ENCODE assay signal across 34 cellular contexts in genomic region chr6:167294651-167295494, GRCh38. TPM values are rescaled to one million over a fixed set of nuclear protein-coding genes. Genes with fewer than 3 reads are reported as not detected.
"Had no signal": no experiment of that assay in that cellular context is flagged by ENCODE, and none has a peak within 500 bp of the region (broad histone marks: within the 10 kb centered on the region; RNA-seq: fewer than 3 reads in every experiment).

No MANE protein-coding gene starts in this region.

- H3K27ac Mint-ChIP-seq: naive thymus-derived CD4-positive, alpha-beta T cell had no signal

- H3K9me3 ChIP-seq: esophagus muscularis mucosa, psoas muscle, stomach, thyroid gland had no signal

- H3K4me3 ChIP-seq: coronary artery, esophagus muscularis mucosa, gastroesophageal sphincter, heart left ventricle, hepatocyte, psoas muscle, skin epidermis, stomach, thyroid gland had no signal

- H3K27me3 ChIP-seq: esophagus muscularis mucosa, foreskin keratinocyte, gastroesophageal sphincter, hepatocyte, thyroid gland had no signal

- H3K4me1 Mint-ChIP-seq: naive thymus-derived CD4-positive, alpha-beta T cell had no signal

- ATAC-seq: foreskin keratinocyte; gastroesophageal sphincter; left lobe of liver; naive thymus-derived CD4-positive, alpha-beta T cell; psoas muscle; right cardiac atrium; stimulated activated naive B cell treated with anti-CD40 and anti-IgM and Interleukin-4, amounts not matched to agents 10 μg/mL and 1 μg/mL and 100 μg/mL, for 72 hours had no signal

- H3K4me3 Mint-ChIP-seq: naive thymus-derived CD4-positive, alpha-beta T cell; stimulated activated naive B cell treated with anti-CD40 and anti-IgM and Interleukin-4, amounts not matched to agents 10 μg/mL and 1 μg/mL and 100 μg/mL, for 72 hours had no signal

- H3K36me3 Mint-ChIP-seq: naive thymus-derived CD4-positive, alpha-beta T cell; stimulated activated naive B cell treated with anti-CD40 and anti-IgM and Interleukin-4, amounts not matched to agents 10 μg/mL and 1 μg/mL and 100 μg/mL, for 72 hours had no signal

- H3K9me3 Mint-ChIP-seq: naive thymus-derived CD4-positive, alpha-beta T cell had no signal

- DNase-seq: dermis blood vessel endothelial cell; effector memory CD4-positive, alpha-beta T cell; foreskin keratinocyte; heart left ventricle; kidney; mesenchymal stem cell; midbrain; naive thymus-derived CD4-positive, alpha-beta T cell; psoas muscle; right cardiac atrium; stimulated activated CD4-positive, alpha-beta T cell treated with anti-CD3 and anti-CD28 coated beads, Interleukin-15, amount 100 ng/mL, for 24 hours; stimulated activated CD4-positive, alpha-beta T cell treated with anti-CD3 and anti-CD28 coated beads, Interleukin-2, amount 100 ng/mL, for 48 hours; stimulated activated naive B cell treated with anti-CD40 and anti-IgM and Interleukin-4, amounts not matched to agents 10 μg/mL and 1 μg/mL and 100 μg/mL, for 72 hours; stomach; thyroid gland; trophoblast cell had no signal

- H3K36me3 ChIP-seq: esophagus muscularis mucosa, gastroesophageal sphincter, heart left ventricle, stomach, thyroid gland had no signal

- H3K4me1 ChIP-seq: esophagus muscularis mucosa, foreskin keratinocyte, gastroesophageal sphincter, heart left ventricle, parathyroid adenoma, psoas muscle, stomach, thyroid gland had no signal

RNA-seq across cellular contexts. Expression of gene UNC93A, which starts 3.8 kb away (rescaled TPM):
- total RNA-seq: dermis blood vessel endothelial cell; endothelial cell of umbilical vein; epithelial cell of proximal tubule; esophagus muscularis mucosa; fibroblast of lung; foreskin keratinocyte; gastroesophageal sphincter; heart left ventricle; kidney; lung microvascular endothelial cell; naive thymus-derived CD4-positive, alpha-beta T cell; osteoblast; psoas muscle; renal cortical epithelial cell; right cardiac atrium; subcutaneous adipose tissue; temporal lobe; thyroid gland; urinary bladder had no signal

RNA-seq across cellular contexts. Expression of gene TTLL2, which starts 30.0 kb away (rescaled TPM):
- total RNA-seq: dermis blood vessel endothelial cell; endothelial cell of umbilical vein; epithelial cell of proximal tubule; esophagus muscularis mucosa; fibroblast of lung; foreskin keratinocyte; gastroesophageal sphincter; heart left ventricle; hepatocyte; kidney; left lobe of liver; liver; lung microvascular endothelial cell; mucosa of gallbladder; naive thymus-derived CD4-positive, alpha-beta T cell; osteoblast; psoas muscle; renal cortical epithelial cell; right cardiac atrium; stomach; subcutaneous adipose tissue; urinary bladder had no signal
